ENCODE assay signal across 23 cellular contexts in the genomic region with DNA sequence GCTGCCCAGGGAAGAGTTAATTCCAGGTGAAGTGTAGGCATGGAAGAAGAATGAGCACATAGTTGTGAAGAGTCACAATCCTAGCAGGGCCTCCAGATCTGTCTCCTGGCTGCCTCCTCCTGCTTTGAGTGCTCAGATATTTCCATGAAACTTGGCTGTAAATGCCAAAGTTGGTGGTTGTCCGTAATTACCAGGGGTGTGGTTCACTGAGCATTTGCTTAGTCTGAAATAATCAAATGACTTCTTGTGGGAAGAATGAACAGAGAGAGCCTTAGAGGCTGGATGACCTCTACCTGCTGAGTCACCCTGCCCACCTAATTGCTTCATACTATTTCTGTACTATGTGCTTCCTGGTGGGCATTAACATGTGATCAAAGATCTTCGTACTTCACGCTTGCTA. TPM values are rescaled to one million over a fixed set of nuclear protein-coding genes. Genes with fewer than 3 reads are reported as not detected.
DNase-seq lines count a peak whose midpoint lies in the region; ATAC-seq and TF ChIP-seq lines count a peak whose summit lies in the region.
"Had no signal": no experiment of that assay in that cellular context is flagged by ENCODE, and none has a peak within 500 bp of the region (broad histone marks: within the 10 kb centered on the region; RNA-seq: fewer than 3 reads in every experiment).

No MANE protein-coding gene starts in this region.

- no peaks in the 10 kb centered on the region for H3K79me2 ChIP-seq in mammary epithelial cell (ENCODE audit: insufficient read depth, low read length)

- no peaks in the 10 kb centered on the region for H3K27me3 ChIP-seq in mammary epithelial cell (ENCODE audit: insufficient read depth, low read length)
- no peaks in the 10 kb centered on the region for H3K27me3 ChIP-seq in dorsolateral prefrontal cortex
- H3K27me3 ChIP-seq: SJSA1 had no signal

- H3K4me3 Mint-ChIP-seq in activated CD4-positive, alpha-beta T cell treated with anti-CD3 and anti-CD28 coated beads for 36 hours = no peak overlapping the region
- H3K4me3 Mint-ChIP-seq: CD8-positive, alpha-beta T cell had no signal

- in situ Hi-C loops in mammary epithelial cell (cut with MboI; ENCODE audit: low sequenced_read_pairs in 2 of 2) = no loop called here

- H4K20me1 ChIP-seq in mammary epithelial cell (ENCODE audit: insufficient read depth, low read length) = no peaks in the 10 kb centered on the region

- WGBS in mammary epithelial cell (ENCODE audit: low coverage, missing lambda C conversion rate) = 84% methylated on average over 3 of the region's 3 CpGs

- H3K4me3 ChIP-seq in mammary epithelial cell (replicated peaks in 1 of 3; ENCODE audit: insufficient read depth in 1 of 3, low read depth in 2 of 3, low read length in 3 of 3) (no peak overlapping the region), dorsolateral prefrontal cortex (no peak overlapping the region)
- H3K4me3 ChIP-seq: SJSA1 had no signal

- H3K4me1 Mint-ChIP-seq in activated CD4-positive, alpha-beta T cell treated with anti-CD3 and anti-CD28 coated beads for 36 hours = no peaks in the 10 kb centered on the region

- intact Hi-C loops in mammary epithelial cell (cut with micrococcal nuclease) (no loop called here), dorsolateral prefrontal cortex (cut with DNase I) (no loop called here)
- intact Hi-C loops in activated CD4-positive, alpha-beta T cell treated with anti-CD3 and anti-CD28 coated beads for 36 hours (cut with DNase I, micrococcal nuclease) = no loop called here

- H3K27ac ChIP-seq in mammary epithelial cell (ENCODE audit: insufficient read depth, low read depth, low read length) = no peak overlapping the region
- H3K27ac ChIP-seq in RWPE1 = no peak overlapping the region
- H3K27ac ChIP-seq in dorsolateral prefrontal cortex = no peak overlapping the region
- H3K27ac ChIP-seq: SJSA1 had no signal

- no peak overlapping the region for H3K27ac Mint-ChIP-seq in activated CD4-positive, alpha-beta T cell treated with anti-CD3 and anti-CD28 coated beads for 36 hours
- H3K27ac Mint-ChIP-seq: CD8-positive, alpha-beta T cell had no signal

- BruUV-seq in mammary epithelial cell (replicated peaks; lab: Mats Ljungman, UMichigan) = no TSS peak

- DNase-seq in AG20443 (ENCODE audit: low spot score) (peak; percentile 19), HT1080 (ENCODE audit: low read depth) (peak; percentile 28), mammary epithelial cell (peak; percentile 50), myocyte (ENCODE audit: low read depth) (peak; percentile 6), RWPE1 (ENCODE audit: low spot score) (no peak), dorsolateral prefrontal cortex (no peak)
- no peak for DNase-seq in activated CD4-positive, alpha-beta T cell treated with anti-CD3 and anti-CD28 coated beads for 36 hours
- DNase-seq: 8988T; AML-193; C1 segment of cervical spinal cord; Calu3; CD8-positive, alpha-beta T cell; DMS153; GOT3; MM.1S; NCI-H1092; NCI-H1436 treated with DMSO at 0.1 percent for 48 hours; NCI-H1930; NCI-H2227 treated with DMSO at 0.1 percent for 48 hours; NCI-H510A treated with DMSO at 0.1 percent for 48 hours; NCI-H774 had no signal

- H3K9ac ChIP-seq in mammary epithelial cell (ENCODE audit: insufficient read depth, low read length) = no peak overlapping the region

- no peaks in the 10 kb centered on the region for H3K36me3 ChIP-seq in mammary epithelial cell (ENCODE audit: insufficient read depth, low read length)
- H3K36me3 ChIP-seq: SJSA1 had no signal

- no peak overlapping the region for H2AFZ ChIP-seq in mammary epithelial cell (ENCODE audit: low read depth, low read length)

- POLR2A ChIA-PET in RWPE1 (lab: Yijun Ruan, JAX; ENCODE audit: low non-redundant PET) = no interaction called here
- POLR2A ChIA-PET in activated CD4-positive, alpha-beta T cell treated with anti-CD3 and anti-CD28 coated beads for 36 hours (lab: Charles Lee) = no interaction called here

- ATAC-seq in activated CD4-positive, alpha-beta T cell treated with anti-CD3 and anti-CD28 coated beads for 36 hours = no peak
- ATAC-seq: CD8-positive, alpha-beta T cell; Panc1 had no signal

- H3K9me3 Mint-ChIP-seq in activated CD4-positive, alpha-beta T cell treated with anti-CD3 and anti-CD28 coated beads for 36 hours (ENCODE audit: low read depth) = no peaks in the 10 kb centered on the region
- H3K9me3 Mint-ChIP-seq: CD8-positive, alpha-beta T cell had no signal

- CTCF ChIA-PET in mammary epithelial cell (lab: Charles Lee; ENCODE audit: low non-redundant PET) = no interaction called here
- CTCF ChIA-PET in RWPE1 (lab: Yijun Ruan, JAX) = no interaction called here
- CTCF ChIA-PET in activated CD4-positive, alpha-beta T cell treated with anti-CD3 and anti-CD28 coated beads for 36 hours (lab: Charles Lee) = interaction anchor here (0.8 kb wide), 1 partner anchor 307 kb away, joined by 3 read pairs; no protein-coding TSS in a partner anchor

- TF ChIP-seq CTCF in mammary epithelial cell (conservative IDR thresholded peaks at IDR 0.05 in 1 of 2, IDR thresholded peaks at IDR 0.05 in 1 of 2; ENCODE audit: extremely low read depth in 1 of 2, insufficient read depth in 1 of 2, low read depth in 1 of 2, low read length in 2 of 2) = no peak
- TF ChIP-seq CTCF in RWPE1 (conservative IDR thresholded peaks at IDR 0.05; ENCODE audit: low read depth) = no peak
- TF ChIP-seq CTCF in dorsolateral prefrontal cortex (IDR thresholded peaks at IDR 0.05 in 54 of 56, conservative IDR thresholded peaks at IDR 0.05 in 2 of 56; ENCODE audit: low read depth in 1 of 56, partially characterized antibody in 56 of 56) = no peak

- H3K36me3 Mint-ChIP-seq in activated CD4-positive, alpha-beta T cell treated with anti-CD3 and anti-CD28 coated beads for 36 hours (ENCODE audit: low read depth) = no peaks in the 10 kb centered on the region
- H3K36me3 Mint-ChIP-seq: CD8-positive, alpha-beta T cell had no signal

- H3K4me2 ChIP-seq in mammary epithelial cell (ENCODE audit: insufficient read depth, low read depth, low read length) = no peak overlapping the region

- no peaks in the 10 kb centered on the region for H3K27me3 Mint-ChIP-seq in activated CD4-positive, alpha-beta T cell treated with anti-CD3 and anti-CD28 coated beads for 36 hours

- no peaks in the 10 kb centered on the region for H3K9me3 ChIP-seq in mammary epithelial cell (replicated peaks; ENCODE audit: insufficient read depth, low read length)
- H3K9me3 ChIP-seq: SJSA1 had no signal

- no peaks in the 10 kb centered on the region for H3K4me1 ChIP-seq in mammary epithelial cell (ENCODE audit: insufficient read depth, low read length)
- H3K4me1 ChIP-seq: SJSA1 had no signal

- dilution Hi-C loops in mammary epithelial cell (cut with HindIII; ENCODE audit: low sequenced_read_pairs) = no loop called here

RNA-seq across cellular contexts. Expression of gene APIP, which starts 50.9 kb away (rescaled TPM):
- total RNA-seq in HT1080 (2014; rRNA removed; shearing (Covaris generic)) = 35.4 and 36.3 TPM in 2 replicates
- 39.8 and 43.1 TPM in 2 replicates for polyA plus RNA-seq in HT1080 (2015; cell fraction: cytosol; rRNA removed)
- polyA plus RNA-seq in HT1080 (2015; cell fraction: nucleus; rRNA removed) = 22.3 and 22.9 TPM in 2 replicates
- 10 to 100 TPM; 10.7 to 19.0 TPM for total RNA-seq in mammary epithelial cell
- 8.0 TPM for polyA plus RNA-seq in mammary epithelial cell
- not detected for polyA minus RNA-seq in mammary epithelial cell
- 21.7 and 34.2 TPM in 2 replicates for total RNA-seq in myocyte
- 12.8 TPM for polyA plus RNA-seq in myocyte (2012)
- 10 to 100 TPM; 43.6 to 43.7 TPM for total RNA-seq in activated CD4-positive, alpha-beta T cell treated with anti-CD3 and anti-CD28 coated beads for 36 hours
- 10 to 100 TPM; 11.1 to 52.7 (median 26.0) TPM for total RNA-seq in dorsolateral prefrontal cortex

RNA-seq across cellular contexts. Expression of gene PDHX, which starts 51.2 kb away (rescaled TPM):
- total RNA-seq in HT1080 (2014; rRNA removed; shearing (Covaris generic)) = 27.2 and 37.9 TPM in 2 replicates
- 28.7 and 29.0 TPM in 2 replicates for polyA plus RNA-seq in HT1080 (2015; cell fraction: cytosol; rRNA removed)
- polyA plus RNA-seq in HT1080 (2015; cell fraction: nucleus; rRNA removed) = 21.5 and 21.8 TPM in 2 replicates
- 10 to 100 TPM; 25.2 to 33.4 TPM for total RNA-seq in mammary epithelial cell
- 17.0 TPM for polyA plus RNA-seq in mammary epithelial cell
- polyA minus RNA-seq in mammary epithelial cell = 23.2 TPM
- total RNA-seq in myocyte = 64.8 and 90.9 TPM in 2 replicates
- 26.1 TPM for polyA plus RNA-seq in myocyte (2012)
- total RNA-seq in activated CD4-positive, alpha-beta T cell treated with anti-CD3 and anti-CD28 coated beads for 36 hours = 10 to 100 TPM; 29.8 to 46.2 TPM
- total RNA-seq in dorsolateral prefrontal cortex = 100 to 1,000 TPM in 1 of 120 experiments, 10 to 100 TPM in 119; 36.8 to 111 (median 73.7) TPM

Comparison
In these comparisons a context has a peak if more than half of its experiments do, and no peak if none do; other contexts are left out.
1. DNase-seq: peak in AG20443 (single experiment), HT1080 (single experiment), mammary epithelial cell (single experiment) and myocyte (single experiment); none in RWPE1 (single experiment), activated CD4-positive, alpha-beta T cell treated with anti-CD3 and anti-CD28 coated beads for 36 hours (single experiment) and dorsolateral prefrontal cortex (0 of 10).